Comparison of ENCODE assay signal across 21 cellular contexts in genomic region chr14:35083530-35084150, GRCh38.
"Had no signal": no experiment of that assay in that cellular context is flagged by ENCODE, and none has a peak within 500 bp of the region (broad histone marks: within the 10 kb centered on the region; RNA-seq: fewer than 3 reads in every experiment).

No MANE protein-coding gene starts in this region.

- H3K9me3 ChIP-seq: gastroesophageal sphincter, right atrium auricular region, spleen, stomach, thyroid gland, upper lobe of right lung had no signal

- H3K27ac Mint-ChIP-seq: activated B cell treated with CpG ODN at 0.5 μM for 24 hours, mesothelial cell of epicardium, neural progenitor cell had no signal

- ATAC-seq: activated T-cell treated with anti-CD3 and anti-CD28 coated beads, Interleukin-2, amount 50 U/mL, for 4 hours; gastroesophageal sphincter; left ventricle myocardium superior; natural killer cell; upper lobe of right lung had no signal

- H3K27me3 Mint-ChIP-seq: activated B cell treated with CpG ODN at 0.5 μM for 24 hours had no signal

- H3K4me1 Mint-ChIP-seq: activated B cell treated with CpG ODN at 0.5 μM for 24 hours, natural killer cell, neural progenitor cell had no signal

- DNase-seq: activated B cell treated with CpG ODN at 0.5 μM for 24 hours; activated CD4-positive, alpha-beta T cell treated with anti-CD3 and anti-CD28 coated beads, Interleukin-2, amount 50 U/mL, for 4 hours; activated CD8-positive, alpha-beta memory T cell treated with anti-CD3 and anti-CD28 coated beads, Interleukin-2, amount 50 U/mL, for 48 hours; activated naive CD4-positive, alpha-beta T cell; activated T-cell treated with anti-CD3 and anti-CD28 coated beads, Interleukin-2, amount 50 U/mL, for 4 hours; amniotic stem cell; brain microvascular endothelial cell; islet precursor cell; left ventricle myocardium superior; natural killer cell; occipital lobe; spleen; stomach; thyroid gland; upper lobe of right lung had no signal

- H3K9me3 Mint-ChIP-seq: activated B cell treated with CpG ODN at 0.5 μM for 24 hours; activated T-cell treated with anti-CD3 and anti-CD28 coated beads, Interleukin-2, amount 50 U/mL, for 4 hours; mesothelial cell of epicardium; natural killer cell; neural progenitor cell had no signal

- H3K4me3 ChIP-seq: gastroesophageal sphincter, hepatocyte, neural progenitor cell, right atrium auricular region, spleen, stomach, thyroid gland, upper lobe of right lung had no signal

- H3K4me3 Mint-ChIP-seq: activated B cell treated with CpG ODN at 0.5 μM for 24 hours; activated T-cell treated with anti-CD3 and anti-CD28 coated beads, Interleukin-2, amount 50 U/mL, for 4 hours; mesothelial cell of epicardium; natural killer cell; neural progenitor cell had no signal

- H3K4me1 ChIP-seq: gastroesophageal sphincter, neural progenitor cell, parathyroid adenoma, right atrium auricular region, spleen, stomach, thyroid gland, upper lobe of right lung had no signal
